8 cellular contexts compared by ENCODE assay signal in genomic region chr12:96219700-96220206, GRCh38. TPM values are rescaled to one million over a fixed set of nuclear protein-coding genes. Genes with fewer than 3 reads are reported as not detected.
DNase-seq lines count a peak whose midpoint lies in the region; ATAC-seq and TF ChIP-seq lines count a peak whose summit lies in the region.

No MANE protein-coding gene starts in this region.

- H3K9me3 Mint-ChIP-seq in activated CD4-positive, alpha-beta T cell treated with anti-CD3 and anti-CD28 coated beads, Interleukin-2, amount 10 ng/mL, durations not matched to agents 7 days and 5 days = peaks cover 2% of the 10 kb centered on the region

- no peak overlapping the region for H3K27ac Mint-ChIP-seq in activated CD4-positive, alpha-beta T cell treated with anti-CD3 and anti-CD28 coated beads, Interleukin-2, amount 10 ng/mL, durations not matched to agents 7 days and 5 days

- peak; percentile 90 for DNase-seq in 8988T
- peak; percentile 38 for DNase-seq in GOT3 (lab: John Stamatoyannopoulos, UW)
- peak; percentile 73 for DNase-seq in SHP77 treated with DMSO at 0.1 percent for 48 hours (lab: John Stamatoyannopoulos, UW)
- peak; percentile 99 to 100 for DNase-seq in foreskin keratinocyte
- DNase-seq in substantia nigra (lab: John Stamatoyannopoulos, UW) = no peak
- DNase-seq in activated CD4-positive, alpha-beta T cell treated with anti-CD3 and anti-CD28 coated beads, Interleukin-2, amount 10 ng/mL, durations not matched to agents 7 days and 5 days = no peak

- H3K27ac ChIP-seq in foreskin keratinocyte (peak overlapping the region; percentile 99), substantia nigra (ENCODE audit: low read depth, low read length, poor library complexity, severe bottlenecking) (no peak overlapping the region)

- CTCF ChIA-PET in activated CD4-positive, alpha-beta T cell treated with anti-CD3 and anti-CD28 coated beads, Interleukin-2, amount 10 ng/mL, durations not matched to agents 7 days and 5 days (lab: Charles Lee) = interaction anchor here (0.6 to 1.8 kb wide), 4 partner anchors 15 to 260 kb away, joined by 3 to 4 read pairs (median 4); no protein-coding TSS in a partner anchor

- TF ChIP-seq CTCF in foreskin keratinocyte (conservative IDR thresholded peaks at IDR 0.05) = no peak

- ATAC-seq in foreskin keratinocyte (peak; percentile 94), GM19395 (IDR thresholded peaks at IDR 0.05; ENCODE audit: unreplicated experiment) (no peak), HG02852 (IDR thresholded peaks at IDR 0.05; ENCODE audit: unreplicated experiment) (no peak)

- peaks cover 34% of the 10 kb centered on the region for H3K36me3 Mint-ChIP-seq in activated CD4-positive, alpha-beta T cell treated with anti-CD3 and anti-CD28 coated beads, Interleukin-2, amount 10 ng/mL, durations not matched to agents 7 days and 5 days (ENCODE audit: low read depth)

- no peaks in the 10 kb centered on the region for H3K27me3 Mint-ChIP-seq in activated CD4-positive, alpha-beta T cell treated with anti-CD3 and anti-CD28 coated beads, Interleukin-2, amount 10 ng/mL, durations not matched to agents 7 days and 5 days

- H3K4me3 Mint-ChIP-seq in activated CD4-positive, alpha-beta T cell treated with anti-CD3 and anti-CD28 coated beads, Interleukin-2, amount 10 ng/mL, durations not matched to agents 7 days and 5 days = no peak overlapping the region

- no peaks in the 10 kb centered on the region for H3K27me3 ChIP-seq in foreskin keratinocyte

- POLR2A ChIA-PET in activated CD4-positive, alpha-beta T cell treated with anti-CD3 and anti-CD28 coated beads, Interleukin-2, amount 10 ng/mL, durations not matched to agents 7 days and 5 days (lab: Charles Lee) = interaction anchor here (0.7 kb wide), 1 partner anchor 173 kb away, joined by 3 read pairs; no protein-coding TSS in a partner anchor

- H3K4me1 Mint-ChIP-seq in activated CD4-positive, alpha-beta T cell treated with anti-CD3 and anti-CD28 coated beads, Interleukin-2, amount 10 ng/mL, durations not matched to agents 7 days and 5 days = peaks cover 23% of the 10 kb centered on the region

- peaks cover 50% of the 10 kb centered on the region for H3K4me1 ChIP-seq in foreskin keratinocyte

RNA-seq across cellular contexts. Expression of gene ELK3, which starts 25.6 kb away (rescaled TPM):
- 82.5 and 87.1 TPM in 2 replicates for total RNA-seq in foreskin keratinocyte
- 32.8 and 37.3 TPM in 2 replicates for polyA plus RNA-seq in foreskin keratinocyte
- 10 to 100 TPM; 27.3 to 33.9 TPM for total RNA-seq in activated CD4-positive, alpha-beta T cell treated with anti-CD3 and anti-CD28 coated beads, Interleukin-2, amount 10 ng/mL, durations not matched to agents 7 days and 5 days

Comparison
In these comparisons a context has a peak if more than half of its experiments do, and no peak if none do; other contexts are left out.
1. DNase-seq: peak in 8988T (single experiment), GOT3 (single experiment), SHP77 treated with DMSO at 0.1 percent for 48 hours (single experiment) and foreskin keratinocyte (2 of 2); none in substantia nigra (0 of 49) and activated CD4-positive, alpha-beta T cell treated with anti-CD3 and anti-CD28 coated beads, Interleukin-2, amount 10 ng/mL, durations not matched to agents 7 days and 5 days (single experiment).